ENCODE assay signal across 10 cellular contexts in genomic region chr6:54846243-54846856, GRCh38. TPM values are rescaled to one million over a fixed set of nuclear protein-coding genes. Genes with fewer than 3 reads are reported as not detected.
DNase-seq lines count a peak whose midpoint lies in the region; ATAC-seq and TF ChIP-seq lines count a peak whose summit lies in the region.
"Had no signal": no experiment of that assay in that cellular context is flagged by ENCODE, and none has a peak within 500 bp of the region (broad histone marks: within the 10 kb centered on the region; RNA-seq: fewer than 3 reads in every experiment).

A gene with protein sequence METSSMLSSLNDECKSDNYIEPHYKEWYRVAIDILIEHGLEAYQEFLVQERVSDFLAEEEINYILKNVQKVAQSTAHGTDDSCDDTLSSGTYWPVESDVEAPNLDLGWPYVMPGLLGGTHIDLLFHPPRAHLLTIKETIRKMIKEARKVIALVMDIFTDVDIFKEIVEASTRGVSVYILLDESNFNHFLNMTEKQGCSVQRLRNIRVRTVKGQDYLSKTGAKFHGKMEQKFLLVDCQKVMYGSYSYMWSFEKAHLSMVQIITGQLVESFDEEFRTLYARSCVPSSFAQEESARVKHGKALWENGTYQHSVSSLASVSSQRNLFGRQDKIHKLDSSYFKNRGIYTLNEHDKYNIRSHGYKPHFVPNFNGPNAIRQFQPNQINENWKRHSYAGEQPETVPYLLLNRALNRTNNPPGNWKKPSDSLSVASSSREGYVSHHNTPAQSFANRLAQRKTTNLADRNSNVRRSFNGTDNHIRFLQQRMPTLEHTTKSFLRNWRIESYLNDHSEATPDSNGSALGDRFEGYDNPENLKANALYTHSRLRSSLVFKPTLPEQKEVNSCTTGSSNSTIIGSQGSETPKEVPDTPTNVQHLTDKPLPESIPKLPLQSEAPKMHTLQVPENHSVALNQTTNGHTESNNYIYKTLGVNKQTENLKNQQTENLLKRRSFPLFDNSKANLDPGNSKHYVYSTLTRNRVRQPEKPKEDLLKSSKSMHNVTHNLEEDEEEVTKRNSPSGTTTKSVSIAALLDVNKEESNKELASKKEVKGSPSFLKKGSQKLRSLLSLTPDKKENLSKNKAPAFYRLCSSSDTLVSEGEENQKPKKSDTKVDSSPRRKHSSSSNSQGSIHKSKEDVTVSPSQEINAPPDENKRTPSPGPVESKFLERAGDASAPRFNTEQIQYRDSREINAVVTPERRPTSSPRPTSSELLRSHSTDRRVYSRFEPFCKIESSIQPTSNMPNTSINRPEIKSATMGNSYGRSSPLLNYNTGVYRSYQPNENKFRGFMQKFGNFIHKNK (plus strand): TSS chr6:54846771. CDS start chr6:54870247, 23,476 bp downstream.

- H3K27me3 ChIP-seq in PC-3 (ENCODE audit: low read length): no peaks in the 10 kb centered on the region

- H3K27me3 Mint-ChIP-seq in CD14-positive monocyte (ENCODE audit: low read depth in 3 of 3): peaks cover 28 to 32% (median 29%) of the 10 kb centered on the region in 3 donors
- H3K27me3 Mint-ChIP-seq in glutamatergic neuron (ENCODE audit: unreplicated experiment): peaks cover 16% of the 10 kb centered on the region

- intact Hi-C loops in CD14-positive monocyte (cut with micrococcal nuclease) (no loop called here), PC-3 (cut with micrococcal nuclease) (no loop called here), sciatic nerve (cut with DNase I) (no loop called here)

- peaks cover 22% of the 10 kb centered on the region for H3K4me1 ChIP-seq in PC-3 (ENCODE audit: insufficient read depth, low read length)

- POLR2A ChIA-PET in PC-3 (lab: Charles Lee; ENCODE audit: unreplicated experiment): no interaction called here

- ATAC-seq in PC-3 (no peak), omental fat pad (ENCODE audit: low FRiP score) (peak; percentile 33), GM19395 (IDR thresholded peaks at IDR 0.05; ENCODE audit: unreplicated experiment) (no peak), HG02970 (IDR thresholded peaks at IDR 0.05; ENCODE audit: low FRiP score, unreplicated experiment) (no peak), sciatic nerve (no peak)

- H3K79me2 ChIP-seq in PC-3 (ENCODE audit: low read length): no peaks in the 10 kb centered on the region

- peak within 1 kb of the TSS; percentile 7; the same call in 1 of the 2 replicates for H3K4me3 ChIP-seq in PC-3 (ENCODE audit: low read length)

- H2AFZ ChIP-seq in PC-3 (ENCODE audit: low read length): peak within 1 kb of the TSS; percentile 41; the same call in 1 of the 2 replicates

- no peaks in the 10 kb centered on the region for H4K20me1 ChIP-seq in PC-3 (ENCODE audit: low read length)

- peak within 1 kb of the TSS; percentile 57 for H3K9ac ChIP-seq in PC-3 (ENCODE audit: low read length)

- DNase-seq in CD14-positive monocyte (ENCODE audit: low spot score) (no peak), PC-3 (no peak), glutamatergic neuron (peak; percentile 39), omental fat pad (ENCODE audit: low spot score) (no peak), sciatic nerve (ENCODE audit: low spot score) (no peak)
- DNase-seq in activated CD4-positive, CD25-positive, alpha-beta regulatory T cell (lab: John Stamatoyannopoulos, UW): no peak
- DNase-seq: activated CD4-positive, CD25-positive, alpha-beta regulatory T cell treated with anti-CD3 and anti-CD28 coated beads, Interleukin-2, amount 50 U/mL, for 72 hours had no signal

- H3K4me2 ChIP-seq in PC-3 (ENCODE audit: low read length): peak within 1 kb of the TSS; percentile 70

- CTCF ChIA-PET in PC-3 (lab: Charles Lee): no interaction called here

- H3K4me1 Mint-ChIP-seq in CD14-positive monocyte (peaks cover 3% of the 10 kb centered on the region), glutamatergic neuron (ENCODE audit: low read depth, unreplicated experiment) (peaks cover 3% of the 10 kb centered on the region)

- no peak within 1 kb of the TSS for H3K27ac Mint-ChIP-seq in CD14-positive monocyte
- H3K27ac Mint-ChIP-seq in glutamatergic neuron (ENCODE audit: unreplicated experiment): no peak within 1 kb of the TSS

- BruUV-seq in PC-3 (replicated peaks; lab: Mats Ljungman, UMichigan): no TSS peak

- no peaks in the 10 kb centered on the region for H3F3A ChIP-seq in PC-3 (ENCODE audit: low read length, unreplicated experiment)

- no peak for TF ChIP-seq CTCF in CD14-positive monocyte (IDR thresholded peaks at IDR 0.05)
- no peak for TF ChIP-seq CTCF in PC-3 (conservative IDR thresholded peaks at IDR 0.05; ENCODE audit: low read depth, low read length)
- TF ChIP-seq CTCF in glutamatergic neuron (IDR thresholded peaks at IDR 0.05; ENCODE audit: partially characterized antibody, unreplicated experiment): no peak
- TF ChIP-seq CTCF in omental fat pad (IDR thresholded peaks at IDR 0.05): no peak

- peak within 1 kb of the TSS; percentile 47 to 90 for H3K4me3 Mint-ChIP-seq in CD14-positive monocyte
- H3K4me3 Mint-ChIP-seq in glutamatergic neuron (ENCODE audit: unreplicated experiment): peak within 1 kb of the TSS; percentile 87

- no peaks in the 10 kb centered on the region for H3K9me2 ChIP-seq in PC-3 (replicated peaks; ENCODE audit: low read length)

- H3K9me3 ChIP-seq in PC-3 (ENCODE audit: low read length): no peaks in the 10 kb centered on the region

- no peaks in the 10 kb centered on the region for H3K36me3 ChIP-seq in PC-3 (ENCODE audit: low read depth, low read length)

- H3K9me3 Mint-ChIP-seq in CD14-positive monocyte: peaks cover 3 to 17% (median 6%) of the 10 kb centered on the region in 7 donors
- peaks cover 2% of the 10 kb centered on the region for H3K9me3 Mint-ChIP-seq in glutamatergic neuron (ENCODE audit: unreplicated experiment)

- H3K27ac ChIP-seq in PC-3 (ENCODE audit: low read length): peak within 1 kb of the TSS; percentile 97

- H3K36me3 Mint-ChIP-seq in CD14-positive monocyte (peaks cover 0 to 2% of the 10 kb centered on the region in 2 donors), glutamatergic neuron (ENCODE audit: unreplicated experiment) (no peaks in the 10 kb centered on the region)

RNA-seq across cellular contexts. Expression of the gene that starts here (rescaled TPM):
- polyA plus RNA-seq in CD14-positive monocyte: not detected
- 0.07 and 0.29 TPM in 2 replicates for total RNA-seq in PC-3 (2014; rRNA removed)
- not detected for total RNA-seq in glutamatergic neuron (ENCODE audit: unreplicated experiment)
- total RNA-seq in omental fat pad: under 1 TPM in 3 of 4 donors, not detected in 1; 0.19 to 0.72 (median 0.37) TPM
- not detected for total RNA-seq in sciatic nerve
- total RNA-seq: mononuclear cell had no signal

Comparison
In these comparisons a context has a peak if more than half of its experiments do, and no peak if none do; other contexts are left out.
1. Peak in DNase-seq in glutamatergic neuron; RNA of the gene not detected or under 1 TPM.
2. Peak in ATAC-seq in omental fat pad; RNA of the gene not detected or under 1 TPM.